In the genomic region with DNA sequence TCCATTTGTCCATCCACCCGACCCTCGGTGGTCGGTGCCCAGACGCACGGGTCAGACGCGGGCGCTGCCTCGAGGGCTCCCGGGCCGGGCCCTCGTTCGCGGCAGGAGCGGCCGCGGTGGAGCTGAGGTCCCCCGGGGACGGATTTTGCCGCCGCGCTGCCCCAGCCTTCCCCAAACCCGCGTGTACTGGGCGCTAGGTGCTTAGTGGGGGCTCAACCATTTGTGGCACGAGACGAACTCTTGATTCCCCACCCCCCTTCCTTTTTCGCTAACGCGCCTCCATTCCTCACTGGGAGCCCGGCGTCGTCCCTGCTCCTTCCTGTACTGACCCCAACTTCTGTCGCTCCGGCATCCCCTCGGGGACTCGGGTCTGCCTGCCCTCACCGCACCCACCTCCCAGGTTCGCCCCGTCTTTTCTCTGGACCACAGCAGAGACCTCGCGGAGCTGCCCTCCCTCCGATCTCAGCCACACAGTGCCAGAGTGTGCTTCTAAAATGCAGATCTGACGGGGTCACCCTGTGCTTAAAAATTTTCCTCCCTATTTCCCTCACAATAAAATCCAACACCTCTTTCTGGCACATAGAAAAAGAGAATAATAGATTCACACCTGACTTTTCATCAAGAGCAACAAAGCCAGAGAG, we compare ENCODE assay signal across 8 cellular contexts. TPM values are rescaled to one million over a fixed set of nuclear protein-coding genes. Genes with fewer than 3 reads are reported as not detected.
DNase-seq lines count a peak whose midpoint lies in the region; ATAC-seq and TF ChIP-seq lines count a peak whose summit lies in the region.

No MANE protein-coding gene starts in this region.

- no peak for TF ChIP-seq POLR2A in heart left ventricle (IDR thresholded peaks at IDR 0.05)

- H3K4me1 ChIP-seq in heart left ventricle = peaks cover 0 to 47% (median 30%) of the 10 kb centered on the region in 12 donors

- 3 to 5% (median 5%) methylated on average over 41 to 44 of the region's 44 CpGs for whole genome bisulfite sequencing in heart left ventricle, 4 donors

- TF ChIP-seq CTCF in heart left ventricle (IDR thresholded peaks at IDR 0.05) = no peak

- intact Hi-C loops in heart left ventricle (cut with DNase I) (loop anchor here in 4 of 10 donors (5.0 kb wide), 2 partner anchors 164 to 369 kb away; a partner anchor contains a TSS), left ventricle myocardium superior (cut with micrococcal nuclease) (no loop called here)

- no peaks in the 10 kb centered on the region for H3K9me3 Mint-ChIP-seq in activated naive CD4-positive, alpha-beta T cell treated with anti-CD3 and anti-CD28 coated beads, Interleukin-2, amount 50 U/mL, for 72 hours
- peaks cover 0 to 1% (median 0%) of the 10 kb centered on the region in 6 donors for H3K9me3 Mint-ChIP-seq in immature natural killer cell

- peaks cover 31 to 33% of the 10 kb centered on the region in 2 donors for H3K4me1 Mint-ChIP-seq in immature natural killer cell

- peaks cover 0 to 6% (median 0%) of the 10 kb centered on the region in 12 donors for H3K9me3 ChIP-seq in heart left ventricle

- peaks cover 0 to 7% of the 10 kb centered on the region in 2 donors for H3K36me3 Mint-ChIP-seq in activated naive CD4-positive, alpha-beta T cell treated with anti-CD3 and anti-CD28 coated beads, Interleukin-2, amount 50 U/mL, for 72 hours
- no peaks in the 10 kb centered on the region for H3K36me3 Mint-ChIP-seq in immature natural killer cell

- H3K27ac ChIP-seq in heart left ventricle (peak overlapping the region; percentile 75 to 99 (median 94)), temporal lobe (ENCODE audit: low read depth, low read length) (peak overlapping the region; percentile 90)

- H3K4me3 Mint-ChIP-seq in immature natural killer cell = peak overlapping the region; percentile 78 to 93 (median 91)

- ATAC-seq in heart left ventricle (no peak), left ventricle myocardium superior (no peak), GM18858 (IDR thresholded peaks at IDR 0.05; ENCODE audit: unreplicated experiment) (no peak)
- no peak for ATAC-seq in activated naive CD4-positive, alpha-beta T cell treated with anti-CD3 and anti-CD28 coated beads, Interleukin-2, amount 50 U/mL, for 72 hours

- peak overlapping the region; percentile 50 to 88 for H3K27ac Mint-ChIP-seq in activated naive CD4-positive, alpha-beta T cell treated with anti-CD3 and anti-CD28 coated beads, Interleukin-2, amount 50 U/mL, for 72 hours
- H3K27ac Mint-ChIP-seq in immature natural killer cell = peak overlapping the region; percentile 81 to 93 (median 86)

- peaks cover 0 to 15% (median 0%) of the 10 kb centered on the region in 9 donors for H3K27me3 ChIP-seq in heart left ventricle

- no peak for DNase-seq in heart left ventricle
- DNase-seq in left ventricle myocardium superior = no peak
- no peak for DNase-seq in activated naive CD4-positive, alpha-beta T cell treated with anti-CD3 and anti-CD28 coated beads, Interleukin-2, amount 50 U/mL, for 72 hours (ENCODE audit: low spot score in 2 of 2)
- DNase-seq in immature natural killer cell = no peak
- no peak for DNase-seq in NCI-H2227 treated with DMSO at 0.1 percent for 48 hours (lab: John Stamatoyannopoulos, UW)
- no peak for DNase-seq in epidermal melanocyte (ENCODE audit: insufficient read length, low spot score)

- peaks cover 0 to 15% (median 5%) of the 10 kb centered on the region in 9 donors for H3K36me3 ChIP-seq in heart left ventricle

- H3K4me3 ChIP-seq in heart left ventricle = peak overlapping the region; percentile 25 to 99 (median 92)

- peaks cover 0 to 10% (median 2%) of the 10 kb centered on the region in 3 donors for H3K27me3 Mint-ChIP-seq in immature natural killer cell (ENCODE audit: low read depth in 3 of 3)

RNA-seq across cellular contexts. Expression of a gene that starts 0.9 kb away (rescaled TPM):
- total RNA-seq in heart left ventricle (100 to 1,000 TPM in 1 of 9 donors, 10 to 100 TPM in 8; 48.3 to 187 (median 75.0) TPM), left ventricle myocardium superior (79.2 TPM), temporal lobe (4.7 TPM)
- polyA plus RNA-seq in heart left ventricle (10 to 100 TPM; 50.1 to 60.4 TPM), immature natural killer cell (1 to 10 TPM; 4.5 to 9.6 (median 9.1) TPM)
- total RNA-seq in activated naive CD4-positive, alpha-beta T cell treated with anti-CD3 and anti-CD28 coated beads, Interleukin-2, amount 50 U/mL, for 72 hours = 10 to 100 TPM; 25.0 to 43.8 TPM

RNA-seq across cellular contexts. Expression of a gene that starts 56.3 kb away (rescaled TPM):
- 1 to 10 TPM in 1 of 9 donors, under 1 TPM in 3, not detected in 5; 0.21 to 1.7 (median 0.61) TPM for total RNA-seq in heart left ventricle
- polyA plus RNA-seq in heart left ventricle = under 1 TPM in 1 of 2 donors, not detected in 1; 0.46 TPM
- 0.40 TPM for total RNA-seq in left ventricle myocardium superior
- 10 to 100 TPM; 10.5 to 34.3 TPM for total RNA-seq in activated naive CD4-positive, alpha-beta T cell treated with anti-CD3 and anti-CD28 coated beads, Interleukin-2, amount 50 U/mL, for 72 hours
- 10 to 100 TPM; 16.7 to 22.2 (median 21.7) TPM for polyA plus RNA-seq in immature natural killer cell
- not detected for total RNA-seq in temporal lobe
